In the genomic region with DNA sequence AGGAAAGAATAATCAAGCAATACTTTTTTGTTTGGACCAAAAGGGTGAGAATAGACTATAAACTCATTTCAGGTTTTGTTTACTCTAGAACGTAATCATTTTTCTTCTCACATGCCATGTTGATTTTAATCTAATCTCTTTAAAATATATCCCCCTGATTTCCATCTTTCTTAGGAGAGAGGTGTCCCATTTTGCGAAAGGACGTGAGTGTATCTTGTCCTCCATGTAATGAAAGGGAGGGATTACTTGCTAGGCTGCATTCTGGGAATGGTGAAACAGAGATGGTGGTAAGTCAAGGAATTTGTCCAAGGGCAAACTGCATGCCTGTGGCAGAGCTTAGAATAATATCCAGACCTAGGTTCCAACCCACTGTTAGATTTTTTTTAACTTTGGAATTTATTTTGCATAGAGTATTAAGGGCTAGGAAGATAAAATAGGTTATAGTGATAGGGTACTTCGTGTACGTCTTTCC, we compare ENCODE assay signal across 7 cellular contexts. TPM values are rescaled to one million over a fixed set of nuclear protein-coding genes. Genes with fewer than 3 reads are reported as not detected.
A peak's percentile ranks its signal among the peaks of the same experiment; 100 is the strongest.
DNase-seq lines count a peak whose midpoint lies in the region; FAIRE-seq and TF ChIP-seq lines count a peak whose summit lies in the region.

No MANE protein-coding gene starts in this region.

- no peaks in the 10 kb centered on the region for H3K36me3 ChIP-seq in smooth muscle cell (ENCODE audit: low read depth)

- FAIRE-seq in GM12892 (lab: Jason Lieb, UNC): peak; percentile 27

- peaks cover 26% of the 10 kb centered on the region for H4K20me1 ChIP-seq in smooth muscle cell (ENCODE audit: low read depth)

- no peaks in the 10 kb centered on the region for H3K9me3 ChIP-seq in smooth muscle cell (replicated peaks; ENCODE audit: low read depth)

- no peaks in the 10 kb centered on the region for H3K27me3 ChIP-seq in smooth muscle cell (ENCODE audit: low read depth)

- peak overlapping the region; percentile 97 for H3K9ac ChIP-seq in smooth muscle cell (ENCODE audit: low read depth)

- no peaks in the 10 kb centered on the region for H3F3A ChIP-seq in smooth muscle cell (ENCODE audit: low read depth)

- H3K27ac ChIP-seq in VCaP (peak overlapping the region; percentile 100), smooth muscle cell (ENCODE audit: low read depth) (peak overlapping the region; percentile 97)

- peak overlapping the region; percentile 88 for H3K4me2 ChIP-seq in smooth muscle cell

- H3K4me3 ChIP-seq in foreskin fibroblast (ENCODE audit: low read depth in 1 of 2, low read length in 2 of 2) (peak overlapping the region in 1 of 2 donors; percentile 67), smooth muscle cell (peak overlapping the region; percentile 98)

- 9% methylated on average over 5 of the region's 5 CpGs for WGBS in smooth muscle cell (ENCODE audit: low lambda C conversion rate)

- peaks cover 23% of the 10 kb centered on the region for H3K4me1 ChIP-seq in smooth muscle cell (ENCODE audit: low read depth)

- DNase-seq in GM12892 (ENCODE audit: insufficient read length) (no peak), foreskin fibroblast (peak; percentile 36 to 59), smooth muscle cell (lab: John Stamatoyannopoulos, UW; ENCODE audit: unreplicated experiment) (no peak), head of caudate nucleus (no peak), anterior cingulate cortex (lab: John Stamatoyannopoulos, UW) (no peak), mesenteric fat pad (ENCODE audit: low spot score) (no peak)

- no peak for TF ChIP-seq POLR2A in GM12892 (IDR thresholded peaks at IDR 0.05; ENCODE audit: low read depth, low read length)

- TF ChIP-seq CTCF in VCaP (conservative IDR thresholded peaks at IDR 0.05): no peak
- TF ChIP-seq CTCF in foreskin fibroblast (IDR thresholded peaks at IDR 0.05; ENCODE audit: low read depth, low read length): no peak
- no peak for TF ChIP-seq CTCF in smooth muscle cell (IDR thresholded peaks at IDR 0.05; ENCODE audit: borderline replicate concordance, insufficient read depth, poor library complexity, severe bottlenecking)

- intact Hi-C loops in head of caudate nucleus (cut with DNase I): loop anchor here (5.0 to 10.0 kb wide), 3 partner anchors 204 to 538 kb away; partner anchors contain the start of gene ING1

- no peak overlapping the region for H2AFZ ChIP-seq in smooth muscle cell (ENCODE audit: low read depth)

- H3K79me2 ChIP-seq in smooth muscle cell (ENCODE audit: low read depth): peaks cover 25% of the 10 kb centered on the region

RNA-seq across cellular contexts. Expression of gene ANKRD10, which starts 1.8 kb away (rescaled TPM):
- polyA plus RNA-seq in GM12892 (2012; ENCODE audit: missing spikeins): 115 TPM
- total RNA-seq in smooth muscle cell: 61.8 and 77.4 TPM in 2 replicates
- polyA plus RNA-seq in smooth muscle cell: 31.0 and 42.8 TPM in 2 replicates
- 115 TPM for total RNA-seq in mesenteric fat pad

Comparison
In these comparisons a context has a peak if more than half of its experiments do, and no peak if none do; other contexts are left out.
1. DNase-seq: peak in foreskin fibroblast (2 of 2); none in GM12892 (single experiment), smooth muscle cell (single experiment), head of caudate nucleus (0 of 42), anterior cingulate cortex (0 of 58) and mesenteric fat pad (single experiment).